ENCODE assay signal across 8 cellular contexts in the genomic region with DNA sequence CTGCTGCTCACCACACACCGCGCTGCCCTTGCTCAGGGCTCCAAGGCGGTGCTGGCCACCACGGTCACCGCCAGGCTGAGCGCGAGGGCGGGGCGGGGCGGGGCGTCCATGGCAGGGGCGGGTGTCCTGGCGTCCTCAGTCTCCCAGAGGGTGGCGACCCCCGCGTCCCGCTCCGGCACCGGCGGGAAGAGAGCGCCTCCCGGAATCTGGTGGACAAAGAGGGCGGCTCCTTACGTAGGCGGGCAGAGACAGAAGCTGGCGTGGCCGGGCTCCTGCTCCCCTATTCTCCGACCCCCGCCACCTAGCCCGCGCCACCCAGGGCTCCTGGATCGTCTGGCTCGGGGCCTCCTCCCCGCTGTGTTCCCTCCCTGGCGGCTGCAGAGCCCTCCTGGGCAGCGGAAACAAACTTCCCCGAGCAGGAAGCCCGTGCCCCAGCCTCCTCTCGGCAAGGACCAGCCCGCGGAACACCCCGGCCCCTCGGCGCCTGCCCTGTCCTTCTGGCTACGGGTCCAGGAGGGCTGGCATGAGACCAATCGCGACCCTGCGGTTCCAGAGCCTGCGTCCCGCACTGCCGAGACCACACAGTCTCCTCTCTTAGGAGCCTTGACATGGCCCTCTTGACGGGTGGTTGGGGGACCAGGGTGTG.
A peak's percentile ranks its signal among the peaks of the same experiment; 100 is the strongest.
DNase-seq lines count a peak whose midpoint lies in the region; ATAC-seq and TF ChIP-seq lines count a peak whose summit lies in the region.

No MANE protein-coding gene starts in this region.

- H3K27ac Mint-ChIP-seq in activated T-helper 2 cell treated with anti-CD3 and anti-CD28 coated beads, Interferon-gamma antibody, Interleukin-2, Interleukin-4, amounts not matched to agents 10 μg/mL and 5 μg/mL and 100 μg/mL, durations not matched to agents 14 hours and 24 hours and 36 hours = no peak overlapping the region
- no peak overlapping the region for H3K27ac Mint-ChIP-seq in CD4-positive, alpha-beta T cell

- in situ Hi-C loops in ACHN (cut with HindIII; ENCODE audit: low pct_ligation_motif_present, low pct_unique_long_range_greater_than_20kb, low sequenced_read_pairs) = no loop called here

- ATAC-seq in GM18861 (IDR thresholded peaks at IDR 0.05; ENCODE audit: unreplicated experiment) = no peak
- no peak for ATAC-seq in CD4-positive, alpha-beta T cell (ENCODE audit: poor library complexity)
- ATAC-seq in GM21737 (IDR thresholded peaks at IDR 0.05; ENCODE audit: unreplicated experiment) = no peak

- POLR2A ChIA-PET in CD4-positive, alpha-beta T cell (lab: Charles Lee) = no interaction called here

- peaks cover 17% of the 10 kb centered on the region for H3K27me3 Mint-ChIP-seq in activated T-helper 2 cell treated with anti-CD3 and anti-CD28 coated beads, Interferon-gamma antibody, Interleukin-2, Interleukin-4, amounts not matched to agents 10 μg/mL and 5 μg/mL and 100 μg/mL, durations not matched to agents 14 hours and 24 hours and 36 hours (ENCODE audit: low read depth)
- H3K27me3 Mint-ChIP-seq in CD4-positive, alpha-beta T cell = peaks cover 56% of the 10 kb centered on the region

- H3K4me1 ChIP-seq in iPS-15b (ENCODE audit: control insufficient read depth, insufficient read depth, low read length) (peaks cover 4% of the 10 kb centered on the region), skeletal muscle tissue (ENCODE audit: control insufficient read depth in 3 of 3, insufficient read depth in 3 of 3, low read length in 3 of 3) (peaks cover 0 to 4% (median 3%) of the 10 kb centered on the region in 3 donors)

- CTCF ChIA-PET in CD4-positive, alpha-beta T cell (lab: Charles Lee) = no interaction called here

- H3K27me3 ChIP-seq in iPS-15b (ENCODE audit: control insufficient read depth, insufficient read depth, low read length) = no peaks in the 10 kb centered on the region
- peaks cover 9 to 25% (median 24%) of the 10 kb centered on the region in 3 donors for H3K27me3 ChIP-seq in skeletal muscle tissue (ENCODE audit: control insufficient read depth in 3 of 3, insufficient read depth in 3 of 3, low read length in 3 of 3)
- H3K27me3 ChIP-seq in CD4-positive, alpha-beta T cell (ENCODE audit: control insufficient read depth, insufficient read depth, low read length) = peaks cover 28% of the 10 kb centered on the region

- H3K36me3 ChIP-seq in iPS-15b (ENCODE audit: control insufficient read depth, insufficient read depth, low read length) (no peaks in the 10 kb centered on the region), skeletal muscle tissue (ENCODE audit: control insufficient read depth in 3 of 3, insufficient read depth in 3 of 3, low read length in 3 of 3) (no peaks in the 10 kb centered on the region)

- H3K4me1 Mint-ChIP-seq in activated T-helper 2 cell treated with anti-CD3 and anti-CD28 coated beads, Interferon-gamma antibody, Interleukin-2, Interleukin-4, amounts not matched to agents 10 μg/mL and 5 μg/mL and 100 μg/mL, durations not matched to agents 14 hours and 24 hours and 36 hours (ENCODE audit: low read depth) = no peaks in the 10 kb centered on the region
- no peaks in the 10 kb centered on the region for H3K4me1 Mint-ChIP-seq in CD4-positive, alpha-beta T cell (ENCODE audit: low read depth)

- no peaks in the 10 kb centered on the region for H3K36me3 Mint-ChIP-seq in activated T-helper 2 cell treated with anti-CD3 and anti-CD28 coated beads, Interferon-gamma antibody, Interleukin-2, Interleukin-4, amounts not matched to agents 10 μg/mL and 5 μg/mL and 100 μg/mL, durations not matched to agents 14 hours and 24 hours and 36 hours (ENCODE audit: low read depth)
- no peaks in the 10 kb centered on the region for H3K36me3 Mint-ChIP-seq in CD4-positive, alpha-beta T cell (ENCODE audit: low read depth)

- H3K9ac ChIP-seq in iPS-15b (ENCODE audit: low read depth, low read length) (peak overlapping the region; percentile 73), skeletal muscle tissue (ENCODE audit: low read depth in 1 of 3, low read length in 3 of 3) (peak overlapping the region; percentile 8 to 45 (median 33))

- intact Hi-C loops in activated T-helper 2 cell treated with anti-CD3 and anti-CD28 coated beads, Interferon-gamma antibody, Interleukin-2, Interleukin-4, amounts not matched to agents 10 μg/mL and 5 μg/mL and 100 μg/mL, durations not matched to agents 14 hours and 24 hours and 36 hours (cut with micrococcal nuclease) = no loop called here
- intact Hi-C loops in CD4-positive, alpha-beta T cell (cut with DNase I, micrococcal nuclease) = no loop called here

- no peaks in the 10 kb centered on the region for H3K9me3 ChIP-seq in iPS-15b (ENCODE audit: control insufficient read depth, insufficient read depth, low read length)
- no peaks in the 10 kb centered on the region for H3K9me3 ChIP-seq in skeletal muscle tissue (ENCODE audit: control insufficient read depth in 3 of 3, low read length in 3 of 3)
- H3K9me3 ChIP-seq in CD4-positive, alpha-beta T cell (ENCODE audit: control insufficient read depth, low read length) = no peaks in the 10 kb centered on the region

- no peak overlapping the region for H3K27ac ChIP-seq in skeletal muscle tissue (ENCODE audit: low read depth, low read length)
- H3K27ac ChIP-seq in CD4-positive, alpha-beta T cell (ENCODE audit: low read depth, low read length) = no peak overlapping the region

- peak overlapping the region; percentile 26 for H3K4me3 Mint-ChIP-seq in activated T-helper 2 cell treated with anti-CD3 and anti-CD28 coated beads, Interferon-gamma antibody, Interleukin-2, Interleukin-4, amounts not matched to agents 10 μg/mL and 5 μg/mL and 100 μg/mL, durations not matched to agents 14 hours and 24 hours and 36 hours (ENCODE audit: low read depth)
- H3K4me3 Mint-ChIP-seq in CD4-positive, alpha-beta T cell = no peak overlapping the region

- H3K4me3 ChIP-seq in HFF-Myc (replicated peaks; ENCODE audit: low read depth, low read length) (peak overlapping the region; percentile 43), iPS-15b (ENCODE audit: low read depth, low read length) (peak overlapping the region; percentile 68), skeletal muscle tissue (ENCODE audit: low read length in 3 of 3) (peak overlapping the region; percentile 48 to 54 (median 54))

- DNase-seq in ACHN (peak; percentile 65), HFF-Myc (ENCODE audit: extremely low read depth, low read depth) (no peak)
- DNase-seq in activated T-helper 2 cell treated with anti-CD3 and anti-CD28 coated beads, Interferon-gamma antibody, Interleukin-2, Interleukin-4, amounts not matched to agents 10 μg/mL and 5 μg/mL and 100 μg/mL, durations not matched to agents 14 hours and 24 hours and 36 hours (ENCODE audit: low spot score) = no peak
- no peak for DNase-seq in CD4-positive, alpha-beta T cell

- no peaks in the 10 kb centered on the region for H3K9me3 Mint-ChIP-seq in activated T-helper 2 cell treated with anti-CD3 and anti-CD28 coated beads, Interferon-gamma antibody, Interleukin-2, Interleukin-4, amounts not matched to agents 10 μg/mL and 5 μg/mL and 100 μg/mL, durations not matched to agents 14 hours and 24 hours and 36 hours
- no peaks in the 10 kb centered on the region for H3K9me3 Mint-ChIP-seq in CD4-positive, alpha-beta T cell

- TF ChIP-seq CTCF in HFF-Myc (IDR thresholded peaks at IDR 0.05; ENCODE audit: low read depth, low read length, missing control alignments) = no peak
- TF ChIP-seq CTCF in CD4-positive, alpha-beta T cell (IDR thresholded peaks at IDR 0.05) = no peak
